14 cellular contexts compared by ENCODE assay signal in genomic region chr1:42740756-42741580, GRCh38. TPM values are rescaled to one million over a fixed set of nuclear protein-coding genes. Genes with fewer than 3 reads are reported as not detected.
DNase-seq lines count a peak whose midpoint lies in the region; ATAC-seq and TF ChIP-seq lines count a peak whose summit lies in the region.
"Had no signal": no experiment of that assay in that cellular context is flagged by ENCODE, and none has a peak within 500 bp of the region (broad histone marks: within the 10 kb centered on the region; RNA-seq: fewer than 3 reads in every experiment).

No MANE protein-coding gene starts in this region.

- no peaks in the 10 kb centered on the region for H3K36me3 ChIP-seq in hepatocyte (replicated peaks; ENCODE audit: insufficient read depth, low read depth)
- H3K36me3 ChIP-seq in CD4-positive, alpha-beta memory T cell (ENCODE audit: insufficient read depth, low read length), result no peaks in the 10 kb centered on the region
- no peaks in the 10 kb centered on the region for H3K36me3 ChIP-seq in CD8-positive, alpha-beta T cell (ENCODE audit: insufficient read depth, low read length)
- H3K36me3 ChIP-seq: BE2C, colonic mucosa had no signal

- intact Hi-C loops in CD4-positive, alpha-beta memory T cell (cut with micrococcal nuclease), result no loop called here
- intact Hi-C loops in CD8-positive, alpha-beta T cell (cut with DNase I, micrococcal nuclease), result loop anchor here in 1 of 2 experiments (10.0 kb wide), 1 partner anchor 1166 kb away; no protein-coding TSS in a partner anchor

- peak overlapping the region; percentile 71 for H3K4me2 ChIP-seq in hepatocyte

- H3K4me1 ChIP-seq in hepatocyte (ENCODE audit: insufficient read depth), result peaks cover 20% of the 10 kb centered on the region
- H3K4me1 ChIP-seq in CD4-positive, alpha-beta memory T cell (ENCODE audit: insufficient read depth, low read length), result no peaks in the 10 kb centered on the region
- peaks cover 6% of the 10 kb centered on the region for H3K4me1 ChIP-seq in CD8-positive, alpha-beta T cell (ENCODE audit: insufficient read depth, low read length)
- H3K4me1 ChIP-seq: BE2C, colonic mucosa had no signal

- H3K4me3 ChIP-seq in hepatocyte (no peak overlapping the region), retinal pigment epithelial cell (ENCODE audit: low read length) (no peak overlapping the region)
- no peak overlapping the region for H3K4me3 ChIP-seq in CD4-positive, alpha-beta memory T cell (ENCODE audit: low read length in 2 of 2)
- no peak overlapping the region for H3K4me3 ChIP-seq in CD8-positive, alpha-beta T cell (ENCODE audit: low read depth, low read length)
- H3K4me3 ChIP-seq: colonic mucosa had no signal

- H3K4me1 Mint-ChIP-seq in CD4-positive, alpha-beta memory T cell, result peaks cover 1 to 12% (median 5%) of the 10 kb centered on the region in 4 donors
- peaks cover 6% of the 10 kb centered on the region for H3K4me1 Mint-ChIP-seq in CD8-positive, alpha-beta T cell (ENCODE audit: low read depth)

- ATAC-seq in CD8-positive, alpha-beta T cell, result no peak
- ATAC-seq: left colon had no signal

- 73% methylated on average over 17 of the region's 20 CpGs for WGBS in hepatocyte (ENCODE audit: low lambda C conversion rate, missing lambda C conversion rate)

- H3K27ac Mint-ChIP-seq in CD4-positive, alpha-beta memory T cell, result no peak overlapping the region
- H3K27ac Mint-ChIP-seq in CD8-positive, alpha-beta T cell, result no peak overlapping the region

- no peaks in the 10 kb centered on the region for H3K9me2 ChIP-seq in hepatocyte (replicated peaks; ENCODE audit: insufficient read depth)

- H3K79me2 ChIP-seq in hepatocyte, result no peaks in the 10 kb centered on the region

- H2AFZ ChIP-seq in hepatocyte, result peak overlapping the region; percentile 35

- no peaks in the 10 kb centered on the region for H3K27me3 Mint-ChIP-seq in CD4-positive, alpha-beta memory T cell
- H3K27me3 Mint-ChIP-seq in CD8-positive, alpha-beta T cell (ENCODE audit: low read depth), result no peaks in the 10 kb centered on the region

- H3K36me3 Mint-ChIP-seq in CD4-positive, alpha-beta memory T cell, result peaks cover 0 to 5% of the 10 kb centered on the region in 2 donors
- peaks cover 7% of the 10 kb centered on the region for H3K36me3 Mint-ChIP-seq in CD8-positive, alpha-beta T cell

- TF ChIP-seq CTCF in hepatocyte (IDR thresholded peaks at IDR 0.05; ENCODE audit: poor library complexity), result no peak
- no peak for TF ChIP-seq CTCF in retinal pigment epithelial cell (conservative IDR thresholded peaks at IDR 0.05; ENCODE audit: low read depth, low read length)
- no peak for TF ChIP-seq CTCF in CD8-positive, alpha-beta T cell (IDR thresholded peaks at IDR 0.05)

- no peaks in the 10 kb centered on the region for H3K9me3 Mint-ChIP-seq in CD4-positive, alpha-beta memory T cell
- no peaks in the 10 kb centered on the region for H3K9me3 Mint-ChIP-seq in CD8-positive, alpha-beta T cell

- no peaks in the 10 kb centered on the region for H4K20me1 ChIP-seq in hepatocyte (ENCODE audit: insufficient read depth, poor library complexity, severe bottlenecking)

- no peaks in the 10 kb centered on the region for H3K9me3 ChIP-seq in hepatocyte (ENCODE audit: low read depth)
- H3K9me3 ChIP-seq in CD4-positive, alpha-beta memory T cell (ENCODE audit: control insufficient read depth in 1 of 2, low read length in 2 of 2), result no peaks in the 10 kb centered on the region
- no peaks in the 10 kb centered on the region for H3K9me3 ChIP-seq in CD8-positive, alpha-beta T cell (ENCODE audit: low read length)
- H3K9me3 ChIP-seq: BE2C, colonic mucosa had no signal

- DNase-seq in NCI-H526 (lab: John Stamatoyannopoulos, UW) (peak; percentile 68 to 90), hepatocyte (ENCODE audit: low spot score) (no peak), retinal pigment epithelial cell (ENCODE audit: low read depth) (peak; percentile 82)
- no peak for DNase-seq in CD4-positive, alpha-beta memory T cell
- no peak for DNase-seq in CD8-positive, alpha-beta T cell
- DNase-seq: BE2C, colonic mucosa, DMS53, erythroblast, left colon, NCI-H2029 treated with DMSO at 0.1 percent for 48 hours, SW 1271 had no signal

- H3K4me3 Mint-ChIP-seq in CD4-positive, alpha-beta memory T cell, result no peak overlapping the region
- no peak overlapping the region for H3K4me3 Mint-ChIP-seq in CD8-positive, alpha-beta T cell

- POLR2A ChIA-PET in CD4-positive, alpha-beta memory T cell (lab: Charles Lee; ENCODE audit: partially characterized antibody), result no interaction called here
- POLR2A ChIA-PET in CD8-positive, alpha-beta T cell (lab: Charles Lee), result no interaction called here

- H3K27me3 ChIP-seq in hepatocyte, result no peaks in the 10 kb centered on the region
- no peaks in the 10 kb centered on the region for H3K27me3 ChIP-seq in CD4-positive, alpha-beta memory T cell (ENCODE audit: insufficient read depth, low read length)
- H3K27me3 ChIP-seq in CD8-positive, alpha-beta T cell (ENCODE audit: insufficient read depth, low read length), result no peaks in the 10 kb centered on the region
- H3K27me3 ChIP-seq: BE2C, colonic mucosa had no signal

- H3K27ac ChIP-seq in hepatocyte, result no peak overlapping the region
- no peak overlapping the region for H3K27ac ChIP-seq in CD4-positive, alpha-beta memory T cell (ENCODE audit: low read depth, low read length)
- H3K27ac ChIP-seq in CD8-positive, alpha-beta T cell (ENCODE audit: low read depth, low read length), result no peak overlapping the region
- H3K27ac ChIP-seq: colonic mucosa, VCaP had no signal

- CTCF ChIA-PET in CD4-positive, alpha-beta memory T cell (lab: Charles Lee; ENCODE audit: partially characterized antibody), result no interaction called here
- CTCF ChIA-PET in CD8-positive, alpha-beta T cell (lab: Charles Lee), result interaction anchor here (1.3 kb wide), 1 partner anchor 16 kb away, joined by 3 read pairs; no protein-coding TSS in a partner anchor

RNA-seq across cellular contexts. Expression of gene CLDN19, which starts 0.9 kb away (rescaled TPM):
- 2.5 and 6.9 TPM in 2 replicates for total RNA-seq in hepatocyte
- 3.8 and 4.5 TPM in 2 replicates for polyA plus RNA-seq in hepatocyte
- not detected for total RNA-seq in CD4-positive, alpha-beta memory T cell
- not detected for polyA plus RNA-seq in CD4-positive, alpha-beta memory T cell
- total RNA-seq in CD8-positive, alpha-beta T cell, result not detected
- total RNA-seq: activated CD8-positive, alpha-beta memory T cell treated with anti-CD3 and anti-CD28 coated beads for 36 hours; colonic mucosa; left colon had no signal

RNA-seq across cellular contexts. Expression of gene P3H1, which starts 25.9 kb away (rescaled TPM):
- 94.6 and 102 TPM in 2 replicates for total RNA-seq in hepatocyte
- polyA plus RNA-seq in hepatocyte, result 192 and 201 TPM in 2 replicates
- total RNA-seq in CD4-positive, alpha-beta memory T cell, result 10 to 100 TPM; 52.5 to 56.6 TPM
- 10 to 100 TPM in 1 of 2 donors, 1 to 10 TPM in 1; 7.5 to 15.3 TPM for polyA plus RNA-seq in CD4-positive, alpha-beta memory T cell
- 10 to 100 TPM; 19.6 to 22.5 TPM for total RNA-seq in CD8-positive, alpha-beta T cell

RNA-seq across cellular contexts. Expression of gene C1orf50, which starts 26.1 kb away (rescaled TPM):
- 5.7 and 12.6 TPM in 2 replicates for total RNA-seq in hepatocyte
- polyA plus RNA-seq in hepatocyte, result 11.9 and 15.2 TPM in 2 replicates
- total RNA-seq in CD4-positive, alpha-beta memory T cell, result 10 to 100 TPM; 20.6 to 20.9 TPM
- polyA plus RNA-seq in CD4-positive, alpha-beta memory T cell, result 1 to 10 TPM; 2.5 to 8.6 TPM
- total RNA-seq in CD8-positive, alpha-beta T cell, result 10 to 100 TPM; 16.1 to 20.3 TPM

RNA-seq across cellular contexts. Expression of gene TMEM269, which starts 43.8 kb away (rescaled TPM):
- 0.32 and 0.40 TPM in 2 replicates for total RNA-seq in hepatocyte
- 0.12 TPM in 1 of 2 replicates, not detected in the other for polyA plus RNA-seq in hepatocyte
- total RNA-seq in CD4-positive, alpha-beta memory T cell, result under 1 TPM; 0.35 to 0.36 TPM
- polyA plus RNA-seq in CD4-positive, alpha-beta memory T cell, result not detected
- total RNA-seq in CD8-positive, alpha-beta T cell, result under 1 TPM; 0.44 to 0.57 TPM

RNA-seq across cellular contexts. Expression of gene YBX1, which starts 58.8 kb away (rescaled TPM):
- 418 and 428 TPM in 2 replicates for total RNA-seq in hepatocyte
- 177 and 183 TPM in 2 replicates for polyA plus RNA-seq in hepatocyte
- total RNA-seq in CD4-positive, alpha-beta memory T cell, result 100 to 1,000 TPM; 328 TPM
- 100 to 1,000 TPM in 1 of 2 donors, 10 to 100 TPM in 1; 69.9 to 107 TPM for polyA plus RNA-seq in CD4-positive, alpha-beta memory T cell
- 100 to 1,000 TPM; 440 to 450 TPM for total RNA-seq in CD8-positive, alpha-beta T cell

Comparison
In these comparisons a context has a peak if more than half of its experiments do, and no peak if none do; other contexts are left out.
1. DNase-seq: peak in NCI-H526 (2 of 2) and retinal pigment epithelial cell (single experiment); none in hepatocyte (single experiment), CD4-positive, alpha-beta memory T cell (0 of 5) and CD8-positive, alpha-beta T cell (0 of 7).